Comparison of ENCODE assay signal across 1 cellular context in the genomic region with DNA sequence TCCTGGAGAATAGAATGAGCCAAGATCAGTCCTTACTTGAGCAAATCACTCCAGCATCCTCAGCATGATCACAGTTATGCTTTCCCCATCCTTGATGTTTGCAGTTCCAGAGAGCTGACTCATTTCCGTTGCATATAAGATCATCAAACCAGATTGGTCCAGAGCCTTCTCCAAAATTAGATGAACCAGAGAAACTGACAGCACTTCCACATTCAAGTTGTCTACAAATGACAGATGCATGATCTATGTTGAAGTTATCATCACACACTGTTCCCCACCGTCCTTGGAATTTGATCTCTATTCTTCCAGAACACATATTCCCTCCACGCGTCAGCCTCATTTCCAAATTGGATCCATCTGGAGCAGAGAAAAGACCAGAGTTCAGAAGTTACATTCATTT.
TF ChIP-seq lines count a peak whose summit lies in the region.

No MANE protein-coding gene starts in this region.

TF ChIP-seq in HepG2, 621 proteins besides CTCF, POLR2A, EP300 and RAD21:
- TF ChIP-seq FOSL2 (CRISPR knock-in tag; IDR thresholded peaks at IDR 0.05) (peak; percentile 39; the same call in 1 of the 2 replicates), ELF4 (CRISPR knock-in tag; IDR thresholded peaks at IDR 0.05; ENCODE audit: borderline replicate concordance) (no peak)
